In genomic region chr5:37208883-37209808, GRCh38 we compare ENCODE assay signal across 9 cellular contexts. TPM values are rescaled to one million over a fixed set of nuclear protein-coding genes. Genes with fewer than 3 reads are reported as not detected.
DNase-seq lines count a peak whose midpoint lies in the region; ATAC-seq and TF ChIP-seq lines count a peak whose summit lies in the region.
"Had no signal": no experiment of that assay in that cellular context is flagged by ENCODE, and none has a peak within 500 bp of the region (broad histone marks: within the 10 kb centered on the region; RNA-seq: fewer than 3 reads in every experiment).

No MANE protein-coding gene starts in this region.

- peak overlapping the region; percentile 73 for H3K27ac Mint-ChIP-seq in activated naive CD8-positive, alpha-beta T cell treated with anti-CD3 and anti-CD28 coated beads, Interleukin-2, amount 50 U/mL, for 24 hours
- H3K27ac Mint-ChIP-seq in Calu3 (ENCODE audit: unreplicated experiment): no peak overlapping the region

- H3K4me3 Mint-ChIP-seq in activated naive CD8-positive, alpha-beta T cell treated with anti-CD3 and anti-CD28 coated beads, Interleukin-2, amount 50 U/mL, for 24 hours: peak overlapping the region; percentile 76
- no peak overlapping the region for H3K4me3 Mint-ChIP-seq in Calu3 (ENCODE audit: low read depth, unreplicated experiment)

- peak; percentile 82 for DNase-seq in AG08395 (ENCODE audit: low spot score)
- peak; percentile 18 for DNase-seq in H7
- DNase-seq in activated naive CD8-positive, alpha-beta T cell treated with anti-CD3 and anti-CD28 coated beads, Interleukin-2, amount 50 U/mL, for 24 hours: peak; percentile 9
- no peak for DNase-seq in kidney epithelial cell (ENCODE audit: low read depth)
- no peak for DNase-seq in DMS 273 treated with DMSO at 0.1 percent for 48 hours (lab: John Stamatoyannopoulos, UW)
- DNase-seq in NCI-H2227 (lab: John Stamatoyannopoulos, UW; ENCODE audit: unreplicated experiment): no peak
- DNase-seq in Calu3: no peak
- DNase-seq: activated effector memory CD4-positive, alpha-beta T cell treated with anti-CD3 and anti-CD28 coated beads, Interleukin-2, amount 50 U/mL, for 16 hours had no signal

- ATAC-seq in activated naive CD8-positive, alpha-beta T cell treated with anti-CD3 and anti-CD28 coated beads, Interleukin-2, amount 50 U/mL, for 24 hours: peak; percentile 46
- ATAC-seq in GM21367 (IDR thresholded peaks at IDR 0.05; ENCODE audit: unreplicated experiment): no peak

- peaks cover 12% of the 10 kb centered on the region for H3K36me3 Mint-ChIP-seq in activated naive CD8-positive, alpha-beta T cell treated with anti-CD3 and anti-CD28 coated beads, Interleukin-2, amount 50 U/mL, for 24 hours (ENCODE audit: low read depth)
- no peaks in the 10 kb centered on the region for H3K36me3 Mint-ChIP-seq in Calu3 (ENCODE audit: insufficient read depth, unreplicated experiment)

- H3K4me3 ChIP-seq in H7 (ENCODE audit: insufficient read depth, low read depth, low read length): no peak overlapping the region
- H3K4me3 ChIP-seq in kidney epithelial cell (ENCODE audit: low read depth, low read length): peak overlapping the region; percentile 23

- H3K4me1 Mint-ChIP-seq in activated naive CD8-positive, alpha-beta T cell treated with anti-CD3 and anti-CD28 coated beads, Interleukin-2, amount 50 U/mL, for 24 hours: peaks cover 5% of the 10 kb centered on the region
- no peaks in the 10 kb centered on the region for H3K4me1 Mint-ChIP-seq in Calu3 (ENCODE audit: low read depth, unreplicated experiment)

- BruUV-seq in Calu3 (replicated peaks; lab: Mats Ljungman, UMichigan): no TSS peak

- H3K27me3 ChIP-seq in H7 (ENCODE audit: control insufficient read depth, insufficient read depth, low read length) (no peaks in the 10 kb centered on the region), kidney epithelial cell (ENCODE audit: control insufficient read depth, insufficient read depth, low read length) (no peaks in the 10 kb centered on the region)

- intact Hi-C loops in Calu3 (cut with micrococcal nuclease; ENCODE audit: unreplicated experiment): no loop called here

- no peak for TF ChIP-seq CTCF in kidney epithelial cell (IDR thresholded peaks at IDR 0.05; ENCODE audit: insufficient read depth, low read length, poor library complexity, severe bottlenecking)
- no peak for TF ChIP-seq CTCF in Calu3 (IDR thresholded peaks at IDR 0.05; ENCODE audit: unreplicated experiment)

- H3K36me3 ChIP-seq in H7 (replicated peaks; ENCODE audit: control insufficient read depth, insufficient read depth, low read length) (no peaks in the 10 kb centered on the region), kidney epithelial cell (ENCODE audit: control insufficient read depth, insufficient read depth, low read length) (no peaks in the 10 kb centered on the region)

- CTCF ChIA-PET in Calu3 (lab: Charles Lee): no interaction called here

- no peaks in the 10 kb centered on the region for H3K9me3 Mint-ChIP-seq in activated naive CD8-positive, alpha-beta T cell treated with anti-CD3 and anti-CD28 coated beads, Interleukin-2, amount 50 U/mL, for 24 hours
- no peaks in the 10 kb centered on the region for H3K9me3 Mint-ChIP-seq in Calu3 (ENCODE audit: low read depth, unreplicated experiment)

- H3K27me3 Mint-ChIP-seq in activated naive CD8-positive, alpha-beta T cell treated with anti-CD3 and anti-CD28 coated beads, Interleukin-2, amount 50 U/mL, for 24 hours: no peaks in the 10 kb centered on the region
- H3K27me3 Mint-ChIP-seq in Calu3 (ENCODE audit: unreplicated experiment): no peaks in the 10 kb centered on the region

RNA-seq across cellular contexts. Expression of gene CPLANE1, which starts 40.0 kb away (rescaled TPM):
- 3.1 and 4.6 TPM in 2 replicates for total RNA-seq in H7 (2014; rRNA removed; shearing (Covaris generic))
- total RNA-seq in kidney epithelial cell (14.0 and 19.6 TPM in 2 replicates), Calu3 (2022) (10.1 and 12.1 TPM in 2 replicates)

Comparison
In these comparisons a context has a peak if more than half of its experiments do, and no peak if none do; other contexts are left out.
1. DNase-seq: peak in AG08395 (single experiment), H7 (single experiment) and activated naive CD8-positive, alpha-beta T cell treated with anti-CD3 and anti-CD28 coated beads, Interleukin-2, amount 50 U/mL, for 24 hours (single experiment); none in kidney epithelial cell (single experiment), DMS 273 treated with DMSO at 0.1 percent for 48 hours (single experiment), NCI-H2227 (single experiment) and Calu3 (single experiment).